In genomic region chr9:89837911-89838310, GRCh38 we compare ENCODE assay signal across 16 cellular contexts.
DNase-seq lines count a peak whose midpoint lies in the region; ATAC-seq and TF ChIP-seq lines count a peak whose summit lies in the region.
"Had no signal": no experiment of that assay in that cellular context is flagged by ENCODE, and none has a peak within 500 bp of the region (broad histone marks: within the 10 kb centered on the region; RNA-seq: fewer than 3 reads in every experiment).

No MANE protein-coding gene starts in this region.

- no peak overlapping the region for H2BK5ac ChIP-seq in mesenchymal stem cell (ENCODE audit: low read depth, low read length, poor library complexity, severe bottlenecking)

- H3F3A ChIP-seq in GM23338 (replicated peaks; ENCODE audit: low read depth): no peaks in the 10 kb centered on the region

- H3K27me3 Mint-ChIP-seq in GM23338 (ENCODE audit: insufficient read depth, low read depth, poor library complexity): peaks cover 3% of the 10 kb centered on the region
- H3K27me3 Mint-ChIP-seq in WTC11 (ENCODE audit: low read depth): no peaks in the 10 kb centered on the region
- peaks cover 17 to 41% of the 10 kb centered on the region in 2 donors for H3K27me3 Mint-ChIP-seq in natural killer cell treated with Interleukin-12 subunit alpha and Interleukin-12 subunit beta and Interleukin-15 and Interleukin-18, amount 100 ng/mL, for 72 hours
- H3K27me3 Mint-ChIP-seq: CD4-positive, alpha-beta T cell had no signal

- no peak overlapping the region for H3K27ac ChIP-seq in GM23338 (ENCODE audit: low read depth)
- H3K27ac ChIP-seq in mesenchymal stem cell (ENCODE audit: low read length, poor library complexity, severe bottlenecking): no peak overlapping the region
- peak overlapping the region; percentile 95 for H3K27ac ChIP-seq in parathyroid adenoma

- H3K18ac ChIP-seq in mesenchymal stem cell (ENCODE audit: low read depth in 1 of 2, low read length in 2 of 2): peak overlapping the region; percentile 11 to 61

- H3K9ac ChIP-seq in mesenchymal stem cell (ENCODE audit: low read length) (no peak overlapping the region), parathyroid adenoma (no peak overlapping the region)

- no peak for TF ChIP-seq CTCF in GM23338 (conservative IDR thresholded peaks at IDR 0.05; ENCODE audit: low read depth in 2 of 2)
- no peak for TF ChIP-seq CTCF in WTC11 (IDR thresholded peaks at IDR 0.05)
- no peak for TF ChIP-seq CTCF in parathyroid adenoma (IDR thresholded peaks at IDR 0.05)

- H3K27ac Mint-ChIP-seq in GM23338 (no peak overlapping the region), WTC11 (peak overlapping the region; percentile 19; the same call in 1 of the 2 replicates)
- H3K27ac Mint-ChIP-seq in natural killer cell treated with Interleukin-12 subunit alpha and Interleukin-12 subunit beta and Interleukin-15 and Interleukin-18, amount 100 ng/mL, for 72 hours: no peak overlapping the region
- H3K27ac Mint-ChIP-seq: CD4-positive, alpha-beta T cell had no signal

- no peak overlapping the region for H2BK15ac ChIP-seq in mesenchymal stem cell (ENCODE audit: low read depth, poor library complexity, severe bottlenecking)

- WGBS in mesenchymal stem cell: 97% methylated on average over 5 of the region's 5 CpGs

- no peak overlapping the region for H3K23ac ChIP-seq in mesenchymal stem cell (ENCODE audit: low read length in 2 of 2)

- ATAC-seq in GM23338 (peak; percentile 29; the same call in 2 of the 3 replicates), WTC11 (peak; percentile 19; the same call in 1 of the 2 replicates)
- ATAC-seq in natural killer cell treated with Interleukin-12 subunit alpha and Interleukin-12 subunit beta and Interleukin-15 and Interleukin-18, amount 100 ng/mL, for 72 hours: no peak
- ATAC-seq: HepG2 had no signal

- no peaks in the 10 kb centered on the region for H3K79me1 ChIP-seq in mesenchymal stem cell (replicated peaks; ENCODE audit: low read length, poor library complexity, severe bottlenecking)

- peak overlapping the region; percentile 87 to 93 for H2BK12ac ChIP-seq in mesenchymal stem cell (ENCODE audit: low read length in 2 of 2)

- H3K4ac ChIP-seq in mesenchymal stem cell (ENCODE audit: low read depth in 1 of 2, low read length in 2 of 2): peak overlapping the region in 1 of 2 experiments; percentile 65

- H3K4me3 ChIP-seq in GM23338 (no peak overlapping the region), mesenchymal stem cell (ENCODE audit: insufficient read depth in 1 of 2, low read depth in 1 of 2, low read length in 2 of 2) (peak overlapping the region in 1 of 2 experiments; percentile 0), parathyroid adenoma (ENCODE audit: low read depth, low read length) (no peak overlapping the region)

- peak overlapping the region; percentile 9; the same call in 1 of the 2 replicates for H3K4me2 ChIP-seq in GM23338
- H3K4me2 ChIP-seq in mesenchymal stem cell (ENCODE audit: low read length, poor library complexity, severe bottlenecking): no peak overlapping the region
- no peak overlapping the region for H3K4me2 ChIP-seq in parathyroid adenoma (ENCODE audit: low read length)

- H3K4me3 Mint-ChIP-seq in GM23338 (no peak overlapping the region), WTC11 (no peak overlapping the region)
- H3K4me3 Mint-ChIP-seq in natural killer cell treated with Interleukin-12 subunit alpha and Interleukin-12 subunit beta and Interleukin-15 and Interleukin-18, amount 100 ng/mL, for 72 hours: no peak overlapping the region
- H3K4me3 Mint-ChIP-seq: CD4-positive, alpha-beta T cell; H9; IgD-negative memory B cell had no signal

- H2BK120ac ChIP-seq in mesenchymal stem cell (ENCODE audit: low read depth, low read length): no peak overlapping the region

- H3K14ac ChIP-seq in mesenchymal stem cell (ENCODE audit: low read length in 2 of 2): peak overlapping the region in 1 of 2 experiments; percentile 35

- peaks cover 25% of the 10 kb centered on the region for H3K4me1 ChIP-seq in GM23338 (ENCODE audit: insufficient read depth)
- no peaks in the 10 kb centered on the region for H3K4me1 ChIP-seq in mesenchymal stem cell (ENCODE audit: control insufficient read depth, insufficient read depth, low read depth, low read length)
- peaks cover 33% of the 10 kb centered on the region for H3K4me1 ChIP-seq in parathyroid adenoma
- H3K4me1 ChIP-seq: BE2C, Caco-2 had no signal

- H4K8ac ChIP-seq in mesenchymal stem cell (ENCODE audit: low read length): peak overlapping the region; percentile 1

- no peaks in the 10 kb centered on the region for H3K9me3 ChIP-seq in mesenchymal stem cell (ENCODE audit: control insufficient read depth, low read length)
- no peaks in the 10 kb centered on the region for H3K9me3 ChIP-seq in parathyroid adenoma (ENCODE audit: control insufficient read depth, low read length)
- H3K9me3 ChIP-seq: BE2C, Caco-2 had no signal

- H2AFZ ChIP-seq in GM23338 (no peak overlapping the region; the same call in 1 of the 2 replicates), mesenchymal stem cell (ENCODE audit: low read depth, low read length) (no peak overlapping the region), parathyroid adenoma (no peak overlapping the region)

- H3K9me3 Mint-ChIP-seq in GM23338: no peaks in the 10 kb centered on the region
- H3K9me3 Mint-ChIP-seq in WTC11: no peaks in the 10 kb centered on the region
- no peaks in the 10 kb centered on the region for H3K9me3 Mint-ChIP-seq in natural killer cell treated with Interleukin-12 subunit alpha and Interleukin-12 subunit beta and Interleukin-15 and Interleukin-18, amount 100 ng/mL, for 72 hours
- H3K9me3 Mint-ChIP-seq: CD4-positive, alpha-beta T cell; H9; IgD-negative memory B cell had no signal

- H3K79me2 ChIP-seq in GM23338 (replicated peaks; ENCODE audit: insufficient read depth) (no peaks in the 10 kb centered on the region), parathyroid adenoma (no peaks in the 10 kb centered on the region)

- H3K27me3 ChIP-seq in GM23338 (ENCODE audit: insufficient read depth): no peaks in the 10 kb centered on the region
- no peaks in the 10 kb centered on the region for H3K27me3 ChIP-seq in mesenchymal stem cell (ENCODE audit: control insufficient read depth in 1 of 2, insufficient read depth in 1 of 2, low read length in 2 of 2)
- no peaks in the 10 kb centered on the region for H3K27me3 ChIP-seq in parathyroid adenoma (ENCODE audit: control insufficient read depth, insufficient read depth, low read length)
- H3K27me3 ChIP-seq: BE2C had no signal

- DNase-seq in GM23338 (ENCODE audit: low spot score): no peak
- no peak for DNase-seq in WTC11 (ENCODE audit: low spot score)
- no peak for DNase-seq in mesenchymal stem cell
- DNase-seq in NCI-H1694 treated with DMSO at 0.1 percent for 48 hours (lab: John Stamatoyannopoulos, UW): no peak
- no peak for DNase-seq in SHP77 treated with DMSO at 0.1 percent for 48 hours (lab: John Stamatoyannopoulos, UW)
- DNase-seq in natural killer cell treated with Interleukin-12 subunit alpha and Interleukin-12 subunit beta and Interleukin-15 and Interleukin-18, amount 100 ng/mL, for 72 hours (ENCODE audit: low spot score): no peak
- DNase-seq: ACHN; BE2C; C1 segment of cervical spinal cord; Caco-2; CD4-positive, alpha-beta T cell; GOT3; H9 had no signal

- no peaks in the 10 kb centered on the region for H3K9me2 ChIP-seq in GM23338 (ENCODE audit: insufficient read depth)

- POLR2A ChIA-PET in WTC11 (lab: Charles Lee): no interaction called here

- H3K4me1 Mint-ChIP-seq in GM23338 (peaks cover 42% of the 10 kb centered on the region), WTC11 (peaks cover 48% of the 10 kb centered on the region)
- peaks cover 0 to 6% of the 10 kb centered on the region in 2 donors for H3K4me1 Mint-ChIP-seq in natural killer cell treated with Interleukin-12 subunit alpha and Interleukin-12 subunit beta and Interleukin-15 and Interleukin-18, amount 100 ng/mL, for 72 hours (ENCODE audit: low read depth in 2 of 2)

- H4K91ac ChIP-seq in mesenchymal stem cell (ENCODE audit: low read length): peak overlapping the region; percentile 19

- no peaks in the 10 kb centered on the region for H4K20me1 ChIP-seq in GM23338 (replicated peaks; ENCODE audit: insufficient read depth)

- CTCF ChIA-PET in WTC11 (lab: Charles Lee): interaction anchor here (0.6 kb wide), 1 partner anchor 245 kb away, joined by 3 read pairs; no protein-coding TSS in a partner anchor

- H2AK5ac ChIP-seq in mesenchymal stem cell (ENCODE audit: low read length, severe bottlenecking): no peak overlapping the region

- H3K36me3 ChIP-seq in GM23338 (ENCODE audit: insufficient read depth): no peaks in the 10 kb centered on the region
- no peaks in the 10 kb centered on the region for H3K36me3 ChIP-seq in mesenchymal stem cell (ENCODE audit: control insufficient read depth in 1 of 2, insufficient read depth in 2 of 2, low read depth in 1 of 2, low read length in 2 of 2)
- H3K36me3 ChIP-seq in parathyroid adenoma (ENCODE audit: control insufficient read depth, insufficient read depth, low read length): no peaks in the 10 kb centered on the region
- H3K36me3 ChIP-seq: BE2C had no signal

- H3K36me3 Mint-ChIP-seq in GM23338 (ENCODE audit: low read depth): no peaks in the 10 kb centered on the region
- no peaks in the 10 kb centered on the region for H3K36me3 Mint-ChIP-seq in WTC11
- H3K36me3 Mint-ChIP-seq in natural killer cell treated with Interleukin-12 subunit alpha and Interleukin-12 subunit beta and Interleukin-15 and Interleukin-18, amount 100 ng/mL, for 72 hours: no peaks in the 10 kb centered on the region

TF ChIP-seq in GM23338, 12 proteins besides CTCF, POLR2A, EP300 and RAD21 (continues in another document):
- TF ChIP-seq JUNB (IDR thresholded peaks at IDR 0.05; ENCODE audit: unreplicated experiment): no peak

TF ChIP-seq in WTC11, 78 proteins besides CTCF, POLR2A, EP300 and RAD21 (continues in another document):
- TF ChIP-seq FOXK1 (CRISPR knock-in tag; IDR thresholded peaks at IDR 0.05) (no peak), CBFB (CRISPR knock-in tag; IDR thresholded peaks at IDR 0.05; ENCODE audit: low read depth) (no peak), ZNF416 (CRISPR knock-in tag; IDR thresholded peaks at IDR 0.05) (no peak)

Comparison
In these comparisons a context has a peak if more than half of its experiments do, and no peak if none do; other contexts are left out.
1. ATAC-seq: peak in GM23338 (single experiment) and WTC11 (single experiment); none in natural killer cell treated with Interleukin-12 subunit alpha and Interleukin-12 subunit beta and Interleukin-15 and Interleukin-18, amount 100 ng/mL, for 72 hours (0 of 2).